26 cellular contexts compared by ENCODE assay signal in the genomic region with DNA sequence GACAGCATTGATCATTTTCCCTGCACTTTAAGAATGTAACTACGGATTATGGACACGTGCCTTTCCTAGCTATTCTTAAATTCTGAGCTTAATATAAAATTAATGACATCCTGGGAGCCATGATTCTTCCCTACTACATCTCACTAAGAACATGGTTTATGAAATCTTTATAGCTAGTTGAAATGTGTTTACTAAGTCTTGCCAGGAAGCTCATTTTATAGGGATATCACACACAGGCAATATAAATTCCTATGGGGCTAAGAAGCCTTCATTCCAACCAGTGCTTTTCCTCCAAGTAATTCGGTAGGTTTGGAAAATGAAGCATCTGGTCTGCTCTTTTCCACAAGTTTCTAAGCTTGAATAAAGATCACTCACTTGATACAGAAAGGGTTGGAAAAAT.
"Had no signal": no experiment of that assay in that cellular context is flagged by ENCODE, and none has a peak within 500 bp of the region (broad histone marks: within the 10 kb centered on the region; RNA-seq: fewer than 3 reads in every experiment).

No MANE protein-coding gene starts in this region.

- DNase-seq: colonic mucosa; cortex of kidney; effector CD8-positive, alpha-beta T cell; effector memory CD8-positive, alpha-beta T cell; endodermal cell; erythroblast; esophagus squamous epithelium; foreskin fibroblast; foreskin melanocyte; gastrocnemius medialis; glutamatergic neuron; head of caudate nucleus; heart right ventricle; hypothalamus; immature natural killer cell; islet precursor cell; kidney; kidney glomerular epithelial cell; left lung; left ventricle myocardium superior; lower lobe of right lung; mesenchymal stem cell; naive thymus-derived CD4-positive, alpha-beta T cell; natural killer cell had no signal

- ATAC-seq: effector memory CD8-positive, alpha-beta T cell; esophagus mucosa; gastrocnemius medialis; heart right ventricle; left lung; left ventricle myocardium superior; lower lobe of right lung; naive thymus-derived CD4-positive, alpha-beta T cell; natural killer cell had no signal

- H3K27ac ChIP-seq: colonic mucosa, epithelial cell of prostate, esophagus squamous epithelium, gastrocnemius medialis, heart right ventricle, left lung, lower lobe of right lung had no signal
